In the genomic region with DNA sequence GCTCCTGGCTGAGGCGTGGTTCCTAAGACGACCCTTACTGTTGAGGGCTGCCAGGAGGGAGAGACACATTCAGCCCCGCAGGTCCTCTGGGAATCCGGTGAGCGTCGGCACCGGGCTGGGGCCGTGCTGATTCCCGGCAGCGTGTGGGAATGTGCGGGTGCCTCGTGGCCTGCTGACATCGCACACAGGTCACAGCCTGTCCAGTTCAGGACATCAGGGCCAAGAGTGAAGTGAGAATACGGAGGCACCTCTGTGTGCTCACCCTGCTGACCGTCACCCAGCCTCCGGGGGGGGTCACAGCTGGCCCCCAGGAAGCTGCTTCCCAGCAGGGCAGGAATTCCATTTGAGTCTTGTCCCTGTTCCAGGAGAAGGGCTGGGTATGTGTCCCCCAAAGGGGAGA, we compare ENCODE assay signal across 2 cellular contexts.
TF ChIP-seq lines count a peak whose summit lies in the region.

No MANE protein-coding gene starts in this region.

TF ChIP-seq in liver, 16 proteins besides CTCF, POLR2A, EP300 and RAD21:
- TF ChIP-seq NR2F2 (IDR thresholded peaks at IDR 0.05) (no peak), GABPA (IDR thresholded peaks at IDR 0.05 in 1 of 2, conservative IDR thresholded peaks at IDR 0.05 in 1 of 2) (no peak), RXRA (IDR thresholded peaks at IDR 0.05) (no peak), SP1 (IDR thresholded peaks at IDR 0.05) (no peak), TAF1 (conservative IDR thresholded peaks at IDR 0.05) (no peak)
- TF ChIP-seq, protein P1, sequence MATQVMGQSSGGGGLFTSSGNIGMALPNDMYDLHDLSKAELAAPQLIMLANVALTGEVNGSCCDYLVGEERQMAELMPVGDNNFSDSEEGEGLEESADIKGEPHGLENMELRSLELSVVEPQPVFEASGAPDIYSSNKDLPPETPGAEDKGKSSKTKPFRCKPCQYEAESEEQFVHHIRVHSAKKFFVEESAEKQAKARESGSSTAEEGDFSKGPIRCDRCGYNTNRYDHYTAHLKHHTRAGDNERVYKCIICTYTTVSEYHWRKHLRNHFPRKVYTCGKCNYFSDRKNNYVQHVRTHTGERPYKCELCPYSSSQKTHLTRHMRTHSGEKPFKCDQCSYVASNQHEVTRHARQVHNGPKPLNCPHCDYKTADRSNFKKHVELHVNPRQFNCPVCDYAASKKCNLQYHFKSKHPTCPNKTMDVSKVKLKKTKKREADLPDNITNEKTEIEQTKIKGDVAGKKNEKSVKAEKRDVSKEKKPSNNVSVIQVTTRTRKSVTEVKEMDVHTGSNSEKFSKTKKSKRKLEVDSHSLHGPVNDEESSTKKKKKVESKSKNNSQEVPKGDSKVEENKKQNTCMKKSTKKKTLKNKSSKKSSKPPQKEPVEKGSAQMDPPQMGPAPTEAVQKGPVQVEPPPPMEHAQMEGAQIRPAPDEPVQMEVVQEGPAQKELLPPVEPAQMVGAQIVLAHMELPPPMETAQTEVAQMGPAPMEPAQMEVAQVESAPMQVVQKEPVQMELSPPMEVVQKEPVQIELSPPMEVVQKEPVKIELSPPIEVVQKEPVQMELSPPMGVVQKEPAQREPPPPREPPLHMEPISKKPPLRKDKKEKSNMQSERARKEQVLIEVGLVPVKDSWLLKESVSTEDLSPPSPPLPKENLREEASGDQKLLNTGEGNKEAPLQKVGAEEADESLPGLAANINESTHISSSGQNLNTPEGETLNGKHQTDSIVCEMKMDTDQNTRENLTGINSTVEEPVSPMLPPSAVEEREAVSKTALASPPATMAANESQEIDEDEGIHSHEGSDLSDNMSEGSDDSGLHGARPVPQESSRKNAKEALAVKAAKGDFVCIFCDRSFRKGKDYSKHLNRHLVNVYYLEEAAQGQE (IDR thresholded peaks at IDR 0.05), result no peak
- TF ChIP-seq, protein P2, sequence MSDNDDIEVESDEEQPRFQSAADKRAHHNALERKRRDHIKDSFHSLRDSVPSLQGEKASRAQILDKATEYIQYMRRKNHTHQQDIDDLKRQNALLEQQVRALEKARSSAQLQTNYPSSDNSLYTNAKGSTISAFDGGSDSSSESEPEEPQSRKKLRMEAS (IDR thresholded peaks at IDR 0.05), result no peak

TF ChIP-seq in HepG2, 621 proteins besides CTCF, POLR2A, EP300 and RAD21:
- TF ChIP-seq MAF1 (CRISPR knock-in tag; IDR thresholded peaks at IDR 0.05; ENCODE audit: borderline replicate concordance) (no peak), ZNF343 (CRISPR knock-in tag; IDR thresholded peaks at IDR 0.05) (no peak), ZNF547 (CRISPR knock-in tag; IDR thresholded peaks at IDR 0.05) (no peak), ZNF616 (CRISPR knock-in tag; IDR thresholded peaks at IDR 0.05; ENCODE audit: low read depth) (no peak), ESRRA (CRISPR knock-in tag; IDR thresholded peaks at IDR 0.05; ENCODE audit: low read depth) (no peak), AGO2 (optimal IDR thresholded peaks at IDR 0.05; ENCODE audit: low read depth, low read length) (no peak)
- TF ChIP-seq, protein P3, sequence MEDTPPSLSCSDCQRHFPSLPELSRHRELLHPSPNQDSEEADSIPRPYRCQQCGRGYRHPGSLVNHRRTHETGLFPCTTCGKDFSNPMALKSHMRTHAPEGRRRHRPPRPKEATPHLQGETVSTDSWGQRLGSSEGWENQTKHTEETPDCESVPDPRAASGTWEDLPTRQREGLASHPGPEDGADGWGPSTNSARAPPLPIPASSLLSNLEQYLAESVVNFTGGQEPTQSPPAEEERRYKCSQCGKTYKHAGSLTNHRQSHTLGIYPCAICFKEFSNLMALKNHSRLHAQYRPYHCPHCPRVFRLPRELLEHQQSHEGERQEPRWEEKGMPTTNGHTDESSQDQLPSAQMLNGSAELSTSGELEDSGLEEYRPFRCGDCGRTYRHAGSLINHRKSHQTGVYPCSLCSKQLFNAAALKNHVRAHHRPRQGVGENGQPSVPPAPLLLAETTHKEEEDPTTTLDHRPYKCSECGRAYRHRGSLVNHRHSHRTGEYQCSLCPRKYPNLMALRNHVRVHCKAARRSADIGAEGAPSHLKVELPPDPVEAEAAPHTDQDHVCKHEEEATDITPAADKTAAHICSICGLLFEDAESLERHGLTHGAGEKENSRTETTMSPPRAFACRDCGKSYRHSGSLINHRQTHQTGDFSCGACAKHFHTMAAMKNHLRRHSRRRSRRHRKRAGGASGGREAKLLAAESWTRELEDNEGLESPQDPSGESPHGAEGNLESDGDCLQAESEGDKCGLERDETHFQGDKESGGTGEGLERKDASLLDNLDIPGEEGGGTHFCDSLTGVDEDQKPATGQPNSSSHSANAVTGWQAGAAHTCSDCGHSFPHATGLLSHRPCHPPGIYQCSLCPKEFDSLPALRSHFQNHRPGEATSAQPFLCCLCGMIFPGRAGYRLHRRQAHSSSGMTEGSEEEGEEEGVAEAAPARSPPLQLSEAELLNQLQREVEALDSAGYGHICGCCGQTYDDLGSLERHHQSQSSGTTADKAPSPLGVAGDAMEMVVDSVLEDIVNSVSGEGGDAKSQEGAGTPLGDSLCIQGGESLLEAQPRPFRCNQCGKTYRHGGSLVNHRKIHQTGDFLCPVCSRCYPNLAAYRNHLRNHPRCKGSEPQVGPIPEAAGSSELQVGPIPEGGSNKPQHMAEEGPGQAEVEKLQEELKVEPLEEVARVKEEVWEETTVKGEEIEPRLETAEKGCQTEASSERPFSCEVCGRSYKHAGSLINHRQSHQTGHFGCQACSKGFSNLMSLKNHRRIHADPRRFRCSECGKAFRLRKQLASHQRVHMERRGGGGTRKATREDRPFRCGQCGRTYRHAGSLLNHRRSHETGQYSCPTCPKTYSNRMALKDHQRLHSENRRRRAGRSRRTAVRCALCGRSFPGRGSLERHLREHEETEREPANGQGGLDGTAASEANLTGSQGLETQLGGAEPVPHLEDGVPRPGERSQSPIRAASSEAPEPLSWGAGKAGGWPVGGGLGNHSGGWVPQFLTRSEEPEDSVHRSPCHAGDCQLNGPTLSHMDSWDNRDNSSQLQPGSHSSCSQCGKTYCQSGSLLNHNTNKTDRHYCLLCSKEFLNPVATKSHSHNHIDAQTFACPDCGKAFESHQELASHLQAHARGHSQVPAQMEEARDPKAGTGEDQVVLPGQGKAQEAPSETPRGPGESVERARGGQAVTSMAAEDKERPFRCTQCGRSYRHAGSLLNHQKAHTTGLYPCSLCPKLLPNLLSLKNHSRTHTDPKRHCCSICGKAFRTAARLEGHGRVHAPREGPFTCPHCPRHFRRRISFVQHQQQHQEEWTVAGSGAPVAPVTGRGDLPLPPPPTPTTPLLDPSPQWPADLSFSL (CRISPR knock-in tag; IDR thresholded peaks at IDR 0.05), result no peak
- TF ChIP-seq, protein P4, sequence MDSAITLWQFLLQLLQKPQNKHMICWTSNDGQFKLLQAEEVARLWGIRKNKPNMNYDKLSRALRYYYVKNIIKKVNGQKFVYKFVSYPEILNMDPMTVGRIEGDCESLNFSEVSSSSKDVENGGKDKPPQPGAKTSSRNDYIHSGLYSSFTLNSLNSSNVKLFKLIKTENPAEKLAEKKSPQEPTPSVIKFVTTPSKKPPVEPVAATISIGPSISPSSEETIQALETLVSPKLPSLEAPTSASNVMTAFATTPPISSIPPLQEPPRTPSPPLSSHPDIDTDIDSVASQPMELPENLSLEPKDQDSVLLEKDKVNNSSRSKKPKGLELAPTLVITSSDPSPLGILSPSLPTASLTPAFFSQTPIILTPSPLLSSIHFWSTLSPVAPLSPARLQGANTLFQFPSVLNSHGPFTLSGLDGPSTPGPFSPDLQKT (CRISPR knock-in tag; IDR thresholded peaks at IDR 0.05; ENCODE audit: borderline replicate concordance), result no peak
